Comparison of ENCODE assay signal across 11 cellular contexts in the genomic region with DNA sequence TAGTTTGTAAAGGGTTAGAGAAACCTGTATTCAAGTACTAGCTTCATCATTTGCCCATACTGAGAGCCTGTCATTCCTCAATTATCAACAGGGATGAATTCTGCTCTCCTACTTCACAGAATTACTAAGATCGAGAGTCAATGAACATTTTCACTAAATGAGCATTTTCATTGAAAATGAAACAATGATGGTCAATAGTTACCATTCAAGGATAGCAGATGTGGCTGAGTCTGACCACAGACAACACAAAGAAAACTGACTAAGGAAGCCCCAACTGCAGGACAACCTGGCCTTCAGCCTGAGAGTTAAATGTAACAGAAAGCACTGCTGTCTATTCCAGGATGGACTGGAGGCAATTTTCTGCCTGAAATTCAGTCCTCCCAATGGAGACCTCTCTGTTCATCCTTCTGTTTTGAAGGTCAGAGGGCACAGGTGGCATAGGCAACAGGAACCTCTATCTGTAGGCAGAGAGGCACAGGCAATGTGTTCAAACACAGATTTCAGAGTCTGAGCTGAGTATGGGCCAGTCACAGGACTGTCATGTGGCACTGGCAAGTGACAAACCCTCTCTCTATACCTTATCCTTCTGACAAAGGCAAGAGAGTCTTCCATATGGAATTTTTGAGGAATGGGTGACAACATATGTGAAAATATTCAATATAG. TPM values are rescaled to one million over a fixed set of nuclear protein-coding genes. Genes with fewer than 3 reads are reported as not detected.
DNase-seq lines count a peak whose midpoint lies in the region; ATAC-seq and TF ChIP-seq lines count a peak whose summit lies in the region.
"Had no signal": no experiment of that assay in that cellular context is flagged by ENCODE, and none has a peak within 500 bp of the region (broad histone marks: within the 10 kb centered on the region; RNA-seq: fewer than 3 reads in every experiment).

No MANE protein-coding gene starts in this region.

- peaks cover 3% of the 10 kb centered on the region for H3K36me3 Mint-ChIP-seq in T-helper 17 cell (ENCODE audit: low read depth)
- H3K36me3 Mint-ChIP-seq in natural killer cell: peaks cover 6% of the 10 kb centered on the region
- peaks cover 61% of the 10 kb centered on the region for H3K36me3 Mint-ChIP-seq in endodermal cell (ENCODE audit: low read depth)

- CTCF ChIA-PET in A673 (lab: Charles Lee): interaction anchor here (0.5 to 2.3 kb wide), 26 partner anchors 10 to 353 kb away, joined by 3 to 10 read pairs (median 4); a partner anchor contains a TSS

- no peak overlapping the region for H4K5ac ChIP-seq in mesendoderm (ENCODE audit: low read length)

- intact Hi-C loops in natural killer cell (cut with micrococcal nuclease): loop anchor here (1.0 to 10.0 kb wide), 5 partner anchors 36 to 352 kb away; a partner anchor contains a TSS
- intact Hi-C loops in A673 (cut with micrococcal nuclease; ENCODE audit: unreplicated experiment): loop anchor here (1.0 to 5.0 kb wide), 4 partner anchors 34 to 140 kb away; a partner anchor contains a TSS

- DNase-seq in GM10266 (ENCODE audit: extremely low spot score) (peak; percentile 64), T-helper 17 cell (no peak), natural killer cell (no peak), endodermal cell (no peak), OCI-M2 (lab: John Stamatoyannopoulos, UW; ENCODE audit: unreplicated experiment) (no peak), mesendoderm (no peak), A673 (ENCODE audit: low spot score) (no peak)

- H3K9me3 Mint-ChIP-seq in natural killer cell (no peaks in the 10 kb centered on the region), endodermal cell (no peaks in the 10 kb centered on the region)
- H3K9me3 Mint-ChIP-seq: CD4-positive, alpha-beta memory T cell had no signal

- H3K27me3 ChIP-seq in endodermal cell (ENCODE audit: control insufficient read depth, insufficient read depth, low read length, poor library complexity, severe bottlenecking): no peaks in the 10 kb centered on the region
- H3K27me3 ChIP-seq in mesendoderm (ENCODE audit: insufficient read depth, low read length, poor library complexity): no peaks in the 10 kb centered on the region
- no peaks in the 10 kb centered on the region for H3K27me3 ChIP-seq in A673 (replicated peaks; ENCODE audit: insufficient read depth, low read depth, low read length, poor library complexity)
- H3K27me3 ChIP-seq: transverse colon had no signal

- no peak overlapping the region for H4K8ac ChIP-seq in mesendoderm (ENCODE audit: low read depth, low read length)

- H3K4me3 ChIP-seq in endodermal cell (ENCODE audit: low read length): no peak overlapping the region
- no peak overlapping the region for H3K4me3 ChIP-seq in mesendoderm (ENCODE audit: low read length)
- no peak overlapping the region for H3K4me3 ChIP-seq in A673 (ENCODE audit: low read depth, low read length, poor library complexity, severe bottlenecking)
- H3K4me3 ChIP-seq: transverse colon had no signal

- no peak overlapping the region for H3K4ac ChIP-seq in mesendoderm (ENCODE audit: low read depth, low read length)

- no peak overlapping the region for H2BK5ac ChIP-seq in mesendoderm (ENCODE audit: low read length)

- H3K4me2 ChIP-seq in mesendoderm (ENCODE audit: low read length): no peak overlapping the region

- H3K27me3 Mint-ChIP-seq in T-helper 17 cell (no peaks in the 10 kb centered on the region), natural killer cell (ENCODE audit: low read depth in 2 of 2) (no peaks in the 10 kb centered on the region), endodermal cell (ENCODE audit: insufficient read depth) (no peaks in the 10 kb centered on the region)
- H3K27me3 Mint-ChIP-seq: CD4-positive, alpha-beta memory T cell had no signal

- H3K79me2 ChIP-seq in mesendoderm (ENCODE audit: control insufficient read depth, insufficient read depth, low read length): peaks cover 2% of the 10 kb centered on the region

- H3K9me3 ChIP-seq in T-helper 17 cell (ENCODE audit: control insufficient read depth, low read length, poor library complexity, severe bottlenecking) (no peaks in the 10 kb centered on the region), endodermal cell (ENCODE audit: control insufficient read depth, low read length) (no peaks in the 10 kb centered on the region), A673 (ENCODE audit: low read depth, low read length, poor library complexity, severe bottlenecking) (no peaks in the 10 kb centered on the region)
- H3K9me3 ChIP-seq: transverse colon had no signal

- H3K9ac ChIP-seq in endodermal cell (ENCODE audit: extremely low read depth, low read length, poor library complexity, severe bottlenecking) (no peak overlapping the region), mesendoderm (ENCODE audit: low read length) (no peak overlapping the region)

- BruUV-seq in A673 (replicated peaks; lab: Mats Ljungman, UMichigan): no TSS peak

- H3K56ac ChIP-seq in mesendoderm (ENCODE audit: low read length): no peak overlapping the region

- H3K18ac ChIP-seq in mesendoderm (ENCODE audit: low read length): no peak overlapping the region

- no peak overlapping the region for H2BK120ac ChIP-seq in mesendoderm (ENCODE audit: low read depth, low read length)

- ATAC-seq in GM21381 (IDR thresholded peaks at IDR 0.05; ENCODE audit: unreplicated experiment): peak; percentile 66
- ATAC-seq in T-helper 17 cell: peak; percentile 46
- ATAC-seq in natural killer cell: peak in 2 of 3 donors; percentile 21 to 33

- WGBS in endodermal cell (ENCODE audit: insufficient coverage in 1 of 2, insufficient read length in 1 of 2), 2 experiments: 90 to 100% methylated on average over 1 of the region's 1 CpG
- WGBS in mesendoderm (ENCODE audit: extremely low coverage, insufficient coverage, low lambda C conversion rate): no CpG with 5 or more reads among the region's 1 CpG

- peaks cover 9% of the 10 kb centered on the region for H3K79me1 ChIP-seq in mesendoderm (ENCODE audit: low read length)

- POLR2A ChIA-PET in A673 (lab: Charles Lee; ENCODE audit: low non-redundant PET): interaction anchor here (0.6 kb wide), 1 partner anchor 164 kb away, joined by 3 read pairs; no protein-coding TSS in a partner anchor

- H3K27ac Mint-ChIP-seq in T-helper 17 cell (no peak overlapping the region), natural killer cell (peak overlapping the region; percentile 57 to 68), endodermal cell (no peak overlapping the region)

- no peak overlapping the region for H2AK5ac ChIP-seq in mesendoderm (ENCODE audit: low read length)

- H2BK15ac ChIP-seq in mesendoderm (replicated peaks; ENCODE audit: low read depth): no peak overlapping the region

- peaks cover 65% of the 10 kb centered on the region for H3K36me3 ChIP-seq in endodermal cell (ENCODE audit: control insufficient read depth, insufficient read depth, low read length)
- peaks cover 2% of the 10 kb centered on the region for H3K36me3 ChIP-seq in mesendoderm (ENCODE audit: control insufficient read depth, insufficient read depth, low read length)
- peaks cover 14% of the 10 kb centered on the region for H3K36me3 ChIP-seq in A673 (ENCODE audit: insufficient read depth, low read length, poor library complexity, severe bottlenecking)

- H3K4me1 ChIP-seq in endodermal cell (ENCODE audit: control insufficient read depth, insufficient read depth, low read length) (peaks cover 9% of the 10 kb centered on the region), mesendoderm (ENCODE audit: control insufficient read depth, low read depth, low read length) (peaks cover 10% of the 10 kb centered on the region), A673 (ENCODE audit: insufficient read depth, low read length, poor library complexity, severe bottlenecking) (peaks cover 29% of the 10 kb centered on the region)

- TF ChIP-seq CTCF in GM10266 (IDR thresholded peaks at IDR 0.05; ENCODE audit: control insufficient read depth, insufficient read depth, low read depth, missing control alignments): peak; percentile 24
- no peak for TF ChIP-seq CTCF in natural killer cell (IDR thresholded peaks at IDR 0.05)
- no peak for TF ChIP-seq CTCF in endodermal cell (conservative IDR thresholded peaks at IDR 0.05)
- no peak for TF ChIP-seq CTCF in A673 (conservative IDR thresholded peaks at IDR 0.05; ENCODE audit: low read depth, low read length)

- H3K23ac ChIP-seq in mesendoderm (ENCODE audit: low read length): no peak overlapping the region

- H3K27ac ChIP-seq in endodermal cell (ENCODE audit: low read depth, low read length) (no peak overlapping the region), mesendoderm (ENCODE audit: low read depth, low read length) (no peak overlapping the region), A673 (ENCODE audit: low read depth, low read length, poor library complexity, severe bottlenecking) (no peak overlapping the region)
- H3K27ac ChIP-seq: WERI-Rb-1 had no signal

- H3K4me1 Mint-ChIP-seq in T-helper 17 cell (peaks cover 6% of the 10 kb centered on the region), natural killer cell (peaks cover 5% of the 10 kb centered on the region in 2 donors), endodermal cell (peaks cover 22% of the 10 kb centered on the region)

- no peak overlapping the region for H3K4me3 Mint-ChIP-seq in T-helper 17 cell
- no peak overlapping the region for H3K4me3 Mint-ChIP-seq in natural killer cell
- H3K4me3 Mint-ChIP-seq in endodermal cell: no peak overlapping the region
- H3K4me3 Mint-ChIP-seq: CD4-positive, alpha-beta memory T cell had no signal

RNA-seq across cellular contexts. Expression of a gene that starts 19.5 kb away (rescaled TPM):
- total RNA-seq in T-helper 17 cell: 100 to 1,000 TPM; 326 to 362 TPM
- total RNA-seq in natural killer cell: 100 to 1,000 TPM in 2 of 3 donors, 10 to 100 TPM in 1; 97.8 to 209 (median 122) TPM
- total RNA-seq in endodermal cell: 100 to 1,000 TPM; 168 to 169 TPM
- polyA plus RNA-seq in endodermal cell (2013, experiment 1 of 2): 118 TPM
- polyA plus RNA-seq in endodermal cell (2013, experiment 2 of 2): 106 TPM
- 120 TPM for polyA plus RNA-seq in mesendoderm (2013, experiment 1 of 2)
- 122 TPM for polyA plus RNA-seq in mesendoderm (2013, experiment 2 of 2)
- 128 TPM in 2 replicates for total RNA-seq in A673 (2021)

RNA-seq across cellular contexts. Expression of a gene that starts 34.7 kb away (rescaled TPM):
- total RNA-seq in T-helper 17 cell: 1 to 10 TPM; 5.8 to 8.8 TPM
- total RNA-seq in natural killer cell: 1 to 10 TPM; 5.9 to 7.4 (median 6.8) TPM
- 10 to 100 TPM; 11.2 to 15.7 TPM for total RNA-seq in endodermal cell
- polyA plus RNA-seq in endodermal cell (2013, experiment 1 of 2): 5.7 TPM
- polyA plus RNA-seq in endodermal cell (2013, experiment 2 of 2): 5.5 TPM
- 6.8 TPM for polyA plus RNA-seq in mesendoderm (2013, experiment 1 of 2)
- polyA plus RNA-seq in mesendoderm (2013, experiment 2 of 2): 6.5 TPM
- 3.9 and 4.2 TPM in 2 replicates for total RNA-seq in A673 (2021)

RNA-seq across cellular contexts. Expression of a gene that starts 37.2 kb away (rescaled TPM):
- 1 to 10 TPM; 1.1 to 1.4 TPM for total RNA-seq in T-helper 17 cell
- total RNA-seq in natural killer cell: 1 to 10 TPM in 1 of 3 donors, not detected in 2; 1.0 TPM
- total RNA-seq in endodermal cell: 10 to 100 TPM; 17.0 to 22.9 TPM
- polyA plus RNA-seq in endodermal cell (2013, experiment 1 of 2): 8.3 TPM
- polyA plus RNA-seq in endodermal cell (2013, experiment 2 of 2): 7.2 TPM
- 44.3 TPM for polyA plus RNA-seq in mesendoderm (2013, experiment 1 of 2)
- 46.0 TPM for polyA plus RNA-seq in mesendoderm (2013, experiment 2 of 2)
- 3.8 and 7.8 TPM in 2 replicates for total RNA-seq in A673 (2021)

RNA-seq across cellular contexts. Expression of a gene that starts 43.5 kb away (rescaled TPM):
- 1,000 to 10,000 TPM; 2,757 to 2,860 TPM for total RNA-seq in T-helper 17 cell
- 1,000 to 10,000 TPM; 1,375 to 1,532 (median 1,498) TPM for total RNA-seq in natural killer cell
- 1,000 to 10,000 TPM; 1,639 TPM for total RNA-seq in endodermal cell
- 2,129 TPM for polyA plus RNA-seq in endodermal cell (2013, experiment 1 of 2)
- polyA plus RNA-seq in endodermal cell (2013, experiment 2 of 2): 2,042 TPM
- polyA plus RNA-seq in mesendoderm (2013, experiment 1 of 2): 3,789 TPM
- 3,812 TPM for polyA plus RNA-seq in mesendoderm (2013, experiment 2 of 2)
- 1,563 and 1,683 TPM in 2 replicates for total RNA-seq in A673 (2021)

RNA-seq across cellular contexts. Expression of a gene that starts 45.6 kb away (rescaled TPM):
- total RNA-seq in T-helper 17 cell: 10 to 100 TPM in 1 of 2 donors, 1 to 10 TPM in 1; 8.3 to 24.3 TPM
- total RNA-seq in natural killer cell: 10 to 100 TPM in 1 of 3 donors, 1 to 10 TPM in 2; 3.7 to 12.9 (median 3.8) TPM
- total RNA-seq in endodermal cell: 100 to 1,000 TPM; 111 to 112 TPM
- 92.9 TPM for polyA plus RNA-seq in endodermal cell (2013, experiment 1 of 2)
- 105 TPM for polyA plus RNA-seq in endodermal cell (2013, experiment 2 of 2)
- polyA plus RNA-seq in mesendoderm (2013, experiment 1 of 2): 168 TPM
- 165 TPM for polyA plus RNA-seq in mesendoderm (2013, experiment 2 of 2)
- total RNA-seq in A673 (2021): 158 and 165 TPM in 2 replicates

Comparison
In these comparisons a context has a peak if more than half of its experiments do, and no peak if none do; other contexts are left out.
1. H3K27ac Mint-ChIP-seq: peak in natural killer cell (2 of 2); none in T-helper 17 cell (single experiment) and endodermal cell (single experiment).
2. Peak in every context shown above with its lines, with median percentiles within 50 percentile points of each other: ATAC-seq.